Comparison of ENCODE assay signal across 20 cellular contexts in the genomic region with DNA sequence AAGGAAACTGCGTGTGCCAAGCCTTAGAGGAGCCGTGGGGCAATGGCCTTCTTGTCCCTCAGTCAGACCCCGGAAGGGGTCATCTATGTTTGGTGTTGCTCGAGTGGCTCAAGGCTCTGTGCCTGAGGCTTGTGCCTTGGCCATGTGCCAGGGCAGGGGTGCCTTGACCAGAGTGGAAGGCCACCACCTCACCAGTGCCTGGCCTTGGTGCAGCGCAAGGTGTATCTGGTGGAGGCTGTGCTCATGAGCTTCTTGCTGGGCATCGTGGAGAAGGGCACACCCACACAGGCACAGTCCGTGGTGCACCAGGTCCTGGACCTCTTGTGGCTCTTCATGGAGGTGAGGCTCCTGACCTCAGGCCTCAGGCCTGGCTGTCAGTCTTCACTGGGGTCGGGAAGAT. TPM values are rescaled to one million over a fixed set of nuclear protein-coding genes. Genes with fewer than 3 reads are reported as not detected.
"Had no signal": no experiment of that assay in that cellular context is flagged by ENCODE, and none has a peak within 500 bp of the region (broad histone marks: within the 10 kb centered on the region; RNA-seq: fewer than 3 reads in every experiment).

No MANE protein-coding gene starts in this region.

- H3K27ac ChIP-seq: epithelial cell of prostate, esophagus muscularis mucosa, spleen had no signal

- DNase-seq: effector memory CD4-positive, alpha-beta T cell; gastrocnemius medialis; heart right ventricle; hypothalamus; kidney glomerular epithelial cell; mammary epithelial cell; mucosa of descending colon; naive thymus-derived CD8-positive, alpha-beta T cell; spleen; stimulated activated CD4-positive, alpha-beta T cell treated with anti-CD3 and anti-CD28 coated beads, Interleukin-15, amount 100 ng/mL, for 24 hours; stimulated activated CD4-positive, alpha-beta T cell treated with anti-CD3 and anti-CD28 coated beads, Interleukin-1b, Interleukin-23, amount 100 ng/mL, for 48 hours; stimulated activated CD4-positive, alpha-beta T cell treated with anti-CD3 and anti-CD28 coated beads, Interleukin-4, amount 100 ng/mL, for 24 hours; stimulated activated naive CD4-positive, alpha-beta T cell; trophoblast cell had no signal

- H3K27me3 Mint-ChIP-seq: naive thymus-derived CD8-positive, alpha-beta T cell had no signal

- H3K9me3 Mint-ChIP-seq: naive thymus-derived CD8-positive, alpha-beta T cell had no signal

- H3K4me3 ChIP-seq: esophagus muscularis mucosa, gastrocnemius medialis, heart right ventricle, mucosa of descending colon, spleen had no signal

- H3K27me3 ChIP-seq: esophagus muscularis mucosa, gastrocnemius medialis, heart right ventricle, spleen had no signal

- ATAC-seq: gastrocnemius medialis; mucosa of descending colon; naive thymus-derived CD8-positive, alpha-beta T cell; sciatic nerve had no signal

- H3K9me3 ChIP-seq: esophagus muscularis mucosa, gastrocnemius medialis, heart right ventricle, mucosa of descending colon, spleen had no signal

- H3K4me3 Mint-ChIP-seq: naive thymus-derived CD8-positive, alpha-beta T cell had no signal

RNA-seq across cellular contexts. Expression of gene AMIGO3, which starts 19.5 kb away (rescaled TPM):
- total RNA-seq: mesenteric fat pad, mucosa of descending colon, pulmonary artery endothelial cell, sciatic nerve, urinary bladder had no signal
- polyA plus RNA-seq: mammary epithelial cell had no signal
